In genomic region chr12:94211011-94211410, GRCh38 we compare ENCODE assay signal across 14 cellular contexts.
DNase-seq lines count a peak whose midpoint lies in the region; ATAC-seq and TF ChIP-seq lines count a peak whose summit lies in the region.
"Had no signal": no experiment of that assay in that cellular context is flagged by ENCODE, and none has a peak within 500 bp of the region (broad histone marks: within the 10 kb centered on the region; RNA-seq: fewer than 3 reads in every experiment).

No MANE protein-coding gene starts in this region.

- no peaks in the 10 kb centered on the region for H3K79me2 ChIP-seq in GM23338 (replicated peaks; ENCODE audit: insufficient read depth)

- TF ChIP-seq CTCF in GM23338 (conservative IDR thresholded peaks at IDR 0.05; ENCODE audit: low read depth in 2 of 2) (no peak), activated B cell treated with CpG ODN at 0.5 μM for 24 hours (IDR thresholded peaks at IDR 0.05) (no peak)

- H3K27me3 ChIP-seq in GM23338 (ENCODE audit: insufficient read depth): no peaks in the 10 kb centered on the region

- H3K36me3 Mint-ChIP-seq in GM23338 (ENCODE audit: low read depth) (peaks cover 3% of the 10 kb centered on the region; the same call in 1 of the 3 replicates), activated B cell treated with CpG ODN at 0.5 μM for 24 hours (ENCODE audit: low read depth) (peaks cover 26% of the 10 kb centered on the region), naive B cell (peaks cover 5 to 9% of the 10 kb centered on the region in 2 donors)
- H3K36me3 Mint-ChIP-seq in stimulated activated memory B cell treated with anti-CD40 and anti-IgM and Interleukin-4, amounts not matched to agents 10 μg/mL and 1 μg/mL and 100 μg/mL, for 72 hours: peaks cover 28% of the 10 kb centered on the region

- H3K4me2 ChIP-seq in GM23338: no peak overlapping the region

- no peak for DNase-seq in GM23338 (ENCODE audit: low spot score)
- DNase-seq in activated B cell treated with CpG ODN at 0.5 μM for 24 hours: no peak
- no peak for DNase-seq in naive B cell
- DNase-seq in NCI-H2227 treated with DMSO at 0.1 percent for 48 hours (lab: John Stamatoyannopoulos, UW): no peak
- DNase-seq: C1 segment of cervical spinal cord, NCI-H1694, NCI-H2081, NCI-H2171, NCI-H446, NCI-H526 had no signal

- no peaks in the 10 kb centered on the region for H3K36me3 ChIP-seq in GM23338 (ENCODE audit: insufficient read depth)

- POLR2A ChIA-PET in activated B cell treated with CpG ODN at 0.5 μM for 24 hours (lab: Charles Lee): interaction anchor here (1.9 kb wide), 1 partner anchor 51 kb away, joined by 8 read pairs; no protein-coding TSS in a partner anchor

- H3K9me2 ChIP-seq in GM23338 (ENCODE audit: insufficient read depth): no peaks in the 10 kb centered on the region

- H3K4me3 ChIP-seq in GM23338: no peak overlapping the region

- intact Hi-C loops in activated B cell treated with CpG ODN at 0.5 μM for 24 hours (cut with micrococcal nuclease): no loop called here

- no peaks in the 10 kb centered on the region for H3K27me3 Mint-ChIP-seq in GM23338 (ENCODE audit: insufficient read depth, low read depth, poor library complexity)
- H3K27me3 Mint-ChIP-seq in activated B cell treated with CpG ODN at 0.5 μM for 24 hours: no peaks in the 10 kb centered on the region
- no peaks in the 10 kb centered on the region for H3K27me3 Mint-ChIP-seq in naive B cell
- no peaks in the 10 kb centered on the region for H3K27me3 Mint-ChIP-seq in stimulated activated memory B cell treated with anti-CD40 and anti-IgM and Interleukin-4, amounts not matched to agents 10 μg/mL and 1 μg/mL and 100 μg/mL, for 72 hours
- H3K27me3 Mint-ChIP-seq: IgD-negative memory B cell had no signal

- H3K4me3 Mint-ChIP-seq in GM23338 (no peak overlapping the region), activated B cell treated with CpG ODN at 0.5 μM for 24 hours (no peak overlapping the region), naive B cell (no peak overlapping the region)
- no peak overlapping the region for H3K4me3 Mint-ChIP-seq in stimulated activated memory B cell treated with anti-CD40 and anti-IgM and Interleukin-4, amounts not matched to agents 10 μg/mL and 1 μg/mL and 100 μg/mL, for 72 hours
- H3K4me3 Mint-ChIP-seq: IgD-negative memory B cell had no signal

- CTCF ChIA-PET in activated B cell treated with CpG ODN at 0.5 μM for 24 hours (lab: Charles Lee): interaction anchor here (0.8 kb wide), 1 partner anchor 62 kb away, joined by 3 read pairs; no protein-coding TSS in a partner anchor

- H3K27ac Mint-ChIP-seq in GM23338: 0 out of 2 replicates have a peak overlapping the region, but pooled peaks have one; percentile 7
- peak overlapping the region; percentile 57 for H3K27ac Mint-ChIP-seq in activated B cell treated with CpG ODN at 0.5 μM for 24 hours
- peak overlapping the region in 5 of 6 donors; percentile 38 to 98 (median 79) for H3K27ac Mint-ChIP-seq in naive B cell
- H3K27ac Mint-ChIP-seq in stimulated activated memory B cell treated with anti-CD40 and anti-IgM and Interleukin-4, amounts not matched to agents 10 μg/mL and 1 μg/mL and 100 μg/mL, for 72 hours: peak overlapping the region; percentile 62

- no peak overlapping the region for H3K27ac ChIP-seq in GM23338 (ENCODE audit: low read depth)

- 0 out of 2 replicates have a peak, but pooled peaks cover 3% of the 10 kb centered on the region for H3K4me1 ChIP-seq in GM23338 (ENCODE audit: insufficient read depth)

- peaks cover 5% of the 10 kb centered on the region; the same call in 1 of the 3 replicates for H3K9me3 Mint-ChIP-seq in GM23338
- H3K9me3 Mint-ChIP-seq in activated B cell treated with CpG ODN at 0.5 μM for 24 hours: no peaks in the 10 kb centered on the region
- peaks cover 0 to 4% (median 0%) of the 10 kb centered on the region in 7 donors for H3K9me3 Mint-ChIP-seq in naive B cell
- peaks cover 3% of the 10 kb centered on the region for H3K9me3 Mint-ChIP-seq in stimulated activated memory B cell treated with anti-CD40 and anti-IgM and Interleukin-4, amounts not matched to agents 10 μg/mL and 1 μg/mL and 100 μg/mL, for 72 hours

- no peaks in the 10 kb centered on the region for H4K20me1 ChIP-seq in GM23338 (replicated peaks; ENCODE audit: insufficient read depth)

- peaks cover 5% of the 10 kb centered on the region; the same call in 2 of the 3 replicates for H3K4me1 Mint-ChIP-seq in GM23338
- H3K4me1 Mint-ChIP-seq in activated B cell treated with CpG ODN at 0.5 μM for 24 hours: peaks cover 45% of the 10 kb centered on the region
- H3K4me1 Mint-ChIP-seq in naive B cell: peaks cover 27 to 44% (median 40%) of the 10 kb centered on the region in 3 donors
- peaks cover 52% of the 10 kb centered on the region for H3K4me1 Mint-ChIP-seq in stimulated activated memory B cell treated with anti-CD40 and anti-IgM and Interleukin-4, amounts not matched to agents 10 μg/mL and 1 μg/mL and 100 μg/mL, for 72 hours

- no peaks in the 10 kb centered on the region for H3F3A ChIP-seq in GM23338 (replicated peaks; ENCODE audit: low read depth)

- H2AFZ ChIP-seq in GM23338: no peak overlapping the region

- no peak for ATAC-seq in GM23338
- ATAC-seq in activated B cell treated with CpG ODN at 0.5 μM for 24 hours (ENCODE audit: low read depth): no peak
- no peak for ATAC-seq in naive B cell (ENCODE audit: low read depth in 2 of 2)
- ATAC-seq in stimulated activated memory B cell treated with anti-CD40 and anti-IgM and Interleukin-4, amounts not matched to agents 10 μg/mL and 1 μg/mL and 100 μg/mL, for 72 hours: no peak
- no peak for ATAC-seq in GM21723 (IDR thresholded peaks at IDR 0.05; ENCODE audit: unreplicated experiment)
- no peak for ATAC-seq in GM18519 (IDR thresholded peaks at IDR 0.05; ENCODE audit: low FRiP score, unreplicated experiment)

TF ChIP-seq in GM23338, 12 proteins besides CTCF, POLR2A, EP300 and RAD21:
- TF ChIP-seq POLR2AphosphoS5 (IDR thresholded peaks at IDR 0.05; ENCODE audit: low read depth) (no peak), ETS1 (IDR thresholded peaks at IDR 0.05) (no peak), EZH2 (IDR thresholded peaks at IDR 0.05; ENCODE audit: low read depth, unreplicated experiment) (no peak), ZNF331 (CRISPR knock-in tag; IDR thresholded peaks at IDR 0.05; ENCODE audit: low read depth) (no peak), CREB1 (CRISPR knock-in tag; IDR thresholded peaks at IDR 0.05; ENCODE audit: low read depth) (no peak), NANOG (IDR thresholded peaks at IDR 0.05; ENCODE audit: borderline replicate concordance) (no peak), REST (IDR thresholded peaks at IDR 0.05; ENCODE audit: unreplicated experiment) (no peak), JUNB (IDR thresholded peaks at IDR 0.05; ENCODE audit: unreplicated experiment) (no peak)

Comparison
In these comparisons a context has a peak if more than half of its experiments do, and no peak if none do; other contexts are left out.
1. H3K27ac Mint-ChIP-seq: peak in every context shown above with its lines; median percentile 79 in naive B cell; 62 in stimulated activated memory B cell treated with anti-CD40 and anti-IgM and Interleukin-4, amounts not matched to agents 10 μg/mL and 1 μg/mL and 100 μg/mL, for 72 hours; 57 in activated B cell treated with CpG ODN at 0.5 μM for 24 hours; 7 in GM23338.